Comparison of ENCODE assay signal across 11 cellular contexts in the genomic region with DNA sequence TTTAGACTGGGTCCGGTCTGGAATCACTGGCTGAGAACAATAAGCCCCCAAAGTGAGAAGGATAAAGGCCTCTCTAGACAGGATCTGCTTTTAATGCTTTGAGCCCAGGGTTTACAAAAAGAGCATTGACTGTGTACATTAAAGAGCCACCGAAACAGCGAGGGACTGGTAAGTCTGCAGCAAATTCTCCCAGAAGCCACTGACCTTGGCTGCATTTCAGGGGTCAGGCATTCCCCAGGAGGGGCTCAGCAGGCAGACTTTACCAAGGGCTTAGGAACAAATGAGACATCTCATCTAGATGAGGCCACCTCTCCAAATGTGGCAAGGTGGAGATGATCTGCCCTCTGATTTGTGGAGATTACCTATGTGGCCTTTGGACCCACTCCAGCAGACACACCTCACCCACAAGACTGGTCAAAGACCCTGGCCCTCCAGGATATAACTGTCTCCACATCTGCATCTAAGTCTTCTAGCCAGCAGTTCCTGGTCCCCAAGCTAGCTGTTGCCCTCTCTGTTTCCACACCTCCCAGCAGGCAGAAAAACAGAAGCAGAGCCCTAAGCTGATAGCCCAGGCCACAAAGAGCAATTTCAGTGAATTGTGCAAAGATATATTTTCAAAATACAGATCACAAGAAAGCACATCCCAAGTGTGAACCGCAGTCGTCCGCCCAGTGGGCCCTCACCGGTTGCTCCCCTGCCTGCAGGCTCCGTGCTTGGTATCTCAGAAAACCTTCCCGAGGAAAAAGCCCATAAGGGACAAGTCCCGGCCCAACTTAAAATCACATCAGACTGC. TPM values are rescaled to one million over a fixed set of nuclear protein-coding genes. Genes with fewer than 3 reads are reported as not detected.
A peak's percentile ranks its signal among the peaks of the same experiment; 100 is the strongest.
DNase-seq lines count a peak whose midpoint lies in the region; ATAC-seq and TF ChIP-seq lines count a peak whose summit lies in the region.
"Had no signal": no experiment of that assay in that cellular context is flagged by ENCODE, and none has a peak within 500 bp of the region (broad histone marks: within the 10 kb centered on the region; RNA-seq: fewer than 3 reads in every experiment).

No MANE protein-coding gene starts in this region.

- TF ChIP-seq CTCF in ascending aorta (IDR thresholded peaks at IDR 0.05), result no peak

- ATAC-seq in activated naive CD8-positive, alpha-beta T cell treated with anti-CD3 and anti-CD28 coated beads, Interleukin-2, amount 10 ng/mL, durations not matched to agents 7 days and 5 days (ENCODE audit: low read depth), result no peak
- ATAC-seq in GM19467 (IDR thresholded peaks at IDR 0.05; ENCODE audit: unreplicated experiment), result no peak
- no peak for ATAC-seq in HG03571 (IDR thresholded peaks at IDR 0.05; ENCODE audit: unreplicated experiment)
- ATAC-seq: Panc1 had no signal

- H3K27ac Mint-ChIP-seq in activated naive CD8-positive, alpha-beta T cell treated with anti-CD3 and anti-CD28 coated beads, Interleukin-2, amount 10 ng/mL, durations not matched to agents 7 days and 5 days, result peak overlapping the region; percentile 90

- H3K4me3 ChIP-seq in iPS-15b (ENCODE audit: low read depth, low read length) (peak overlapping the region; percentile 96), ascending aorta (peak overlapping the region in 1 of 2 donors; percentile 73)

- H3K27me3 ChIP-seq in iPS-15b (ENCODE audit: control insufficient read depth, insufficient read depth, low read length) (peaks cover 19% of the 10 kb centered on the region), ascending aorta (no peaks in the 10 kb centered on the region)

- H3K36me3 Mint-ChIP-seq in activated naive CD8-positive, alpha-beta T cell treated with anti-CD3 and anti-CD28 coated beads, Interleukin-2, amount 10 ng/mL, durations not matched to agents 7 days and 5 days, result no peaks in the 10 kb centered on the region

- H3K9ac ChIP-seq in iPS-15b (ENCODE audit: low read depth, low read length), result peak overlapping the region; percentile 49

- H3K9me3 Mint-ChIP-seq in activated naive CD8-positive, alpha-beta T cell treated with anti-CD3 and anti-CD28 coated beads, Interleukin-2, amount 10 ng/mL, durations not matched to agents 7 days and 5 days, result no peaks in the 10 kb centered on the region

- H3K4me1 Mint-ChIP-seq in activated naive CD8-positive, alpha-beta T cell treated with anti-CD3 and anti-CD28 coated beads, Interleukin-2, amount 10 ng/mL, durations not matched to agents 7 days and 5 days, result peaks cover 35% of the 10 kb centered on the region

- POLR2A ChIA-PET in activated naive CD8-positive, alpha-beta T cell treated with anti-CD3 and anti-CD28 coated beads, Interleukin-2, amount 10 ng/mL, durations not matched to agents 7 days and 5 days (lab: Charles Lee), result interaction anchor here (1.0 to 1.1 kb wide), 2 partner anchors 35 to 109 kb away, joined by 3 read pairs; no protein-coding TSS in a partner anchor

- intact Hi-C loops in ascending aorta (cut with DNase I), result no loop called here

- peaks cover 20% of the 10 kb centered on the region for H3K4me1 ChIP-seq in iPS-15b (ENCODE audit: control insufficient read depth, insufficient read depth, low read length)
- peaks cover 0 to 4% of the 10 kb centered on the region in 2 donors for H3K4me1 ChIP-seq in ascending aorta

- H3K27ac ChIP-seq in ascending aorta, result no peak overlapping the region
- H3K27ac ChIP-seq: 22Rv1 had no signal

- H3K4me3 Mint-ChIP-seq in activated naive CD8-positive, alpha-beta T cell treated with anti-CD3 and anti-CD28 coated beads, Interleukin-2, amount 10 ng/mL, durations not matched to agents 7 days and 5 days, result peak overlapping the region; percentile 93

- H3K36me3 ChIP-seq in iPS-15b (ENCODE audit: control insufficient read depth, insufficient read depth, low read length) (no peaks in the 10 kb centered on the region), ascending aorta (no peaks in the 10 kb centered on the region)

- no peaks in the 10 kb centered on the region for H3K27me3 Mint-ChIP-seq in activated naive CD8-positive, alpha-beta T cell treated with anti-CD3 and anti-CD28 coated beads, Interleukin-2, amount 10 ng/mL, durations not matched to agents 7 days and 5 days

- peak; percentile 62 for DNase-seq in NK-92 treated with Interleukin-12 subunit alpha and Interleukin-12 subunit beta, amount 100 ng/mL, for 24 hours (lab: John Stamatoyannopoulos, UW)
- DNase-seq in NK-92 (lab: John Stamatoyannopoulos, UW; ENCODE audit: unreplicated experiment) (no peak), ascending aorta (ENCODE audit: low spot score in 2 of 2) (no peak)
- peak; percentile 49 for DNase-seq in activated naive CD8-positive, alpha-beta T cell treated with anti-CD3 and anti-CD28 coated beads, Interleukin-2, amount 10 ng/mL, durations not matched to agents 7 days and 5 days
- peak; percentile 39 for DNase-seq in stimulated activated CD8-positive, alpha-beta memory T cell treated with anti-CD3 and anti-CD28 coated beads, Interleukin-4, amount 100 ng/mL, for 48 hours
- DNase-seq: aorta had no signal

- H3K9me3 ChIP-seq in iPS-15b (ENCODE audit: control insufficient read depth, insufficient read depth, low read length) (no peaks in the 10 kb centered on the region), ascending aorta (no peaks in the 10 kb centered on the region)

RNA-seq across cellular contexts. Expression of a gene that starts 2.7 kb away (rescaled TPM):
- 10 to 100 TPM; 47.6 to 52.7 TPM for total RNA-seq in activated naive CD8-positive, alpha-beta T cell treated with anti-CD3 and anti-CD28 coated beads, Interleukin-2, amount 10 ng/mL, durations not matched to agents 7 days and 5 days
- total RNA-seq in ascending aorta, result 0.75 TPM

Comparison
In these comparisons a context has a peak if more than half of its experiments do, and no peak if none do; other contexts are left out.
1. DNase-seq: peak in NK-92 treated with Interleukin-12 subunit alpha and Interleukin-12 subunit beta, amount 100 ng/mL, for 24 hours (single experiment), activated naive CD8-positive, alpha-beta T cell treated with anti-CD3 and anti-CD28 coated beads, Interleukin-2, amount 10 ng/mL, durations not matched to agents 7 days and 5 days (single experiment) and stimulated activated CD8-positive, alpha-beta memory T cell treated with anti-CD3 and anti-CD28 coated beads, Interleukin-4, amount 100 ng/mL, for 48 hours (single experiment); none in NK-92 (single experiment) and ascending aorta (0 of 2).
2. RNA of a gene that starts 2.7 kb away (total RNA-seq): 47.6 to 52.7 TPM in activated naive CD8-positive, alpha-beta T cell treated with anti-CD3 and anti-CD28 coated beads, Interleukin-2, amount 10 ng/mL, durations not matched to agents 7 days and 5 days; 0.75 TPM in ascending aorta (single experiment); every median in the first group is over 10 times any median in the second.